8 cellular contexts compared by ENCODE assay signal in genomic region chr1:203627819-203628184, GRCh38. TPM values are rescaled to one million over a fixed set of nuclear protein-coding genes. Genes with fewer than 3 reads are reported as not detected.
A peak's percentile ranks its signal among the peaks of the same experiment; 100 is the strongest.
DNase-seq lines count a peak whose midpoint lies in the region; ATAC-seq, FAIRE-seq and TF ChIP-seq lines count a peak whose summit lies in the region.

No MANE protein-coding gene starts in this region.

- H3K27ac Mint-ChIP-seq in T-helper 2 cell treated with Interferon-gamma antibody and Interleukin-4, amounts not matched to agents 5 μg/mL and 100 μg/mL, for 36 hours, result peak overlapping the region; percentile 89

- H3K9me3 Mint-ChIP-seq in T-helper 2 cell treated with Interferon-gamma antibody and Interleukin-4, amounts not matched to agents 5 μg/mL and 100 μg/mL, for 36 hours, result no peaks in the 10 kb centered on the region

- peaks cover 20% of the 10 kb centered on the region for H3K23me2 ChIP-seq in H1 (ENCODE audit: low read depth, low read length)

- no peak overlapping the region for H3K56ac ChIP-seq in H1 (replicated peaks; ENCODE audit: insufficient read length, low read depth, low read length)

- TF ChIP-seq RAD21 in H1 (IDR thresholded peaks at IDR 0.05 in 1 of 2, conservative IDR thresholded peaks at IDR 0.05 in 1 of 2; ENCODE audit: low read depth in 2 of 2, low read length in 2 of 2), result no peak

- H3K4me1 ChIP-seq in H1 (replicated peaks in 1 of 4; ENCODE audit: control insufficient read depth in 3 of 4, insufficient read depth in 4 of 4, low read length in 3 of 4), result peaks cover 9 to 25% (median 17%) of the 10 kb centered on the region in 4 experiments
- H3K4me1 ChIP-seq in muscle layer of colon (ENCODE audit: insufficient read depth, low read length), result peaks cover 38% of the 10 kb centered on the region

- 0 out of 2 replicates have a peak overlapping the region, but pooled peaks have one; percentile 13 for H2BK5ac ChIP-seq in H1 (ENCODE audit: low read depth, low read length)

- no peak overlapping the region for H3K23ac ChIP-seq in H1 (ENCODE audit: insufficient read length)

- H2AK5ac ChIP-seq in H1 (ENCODE audit: low read depth, low read length), result no peak overlapping the region

- peak; percentile 43 to 54 for DNase-seq in stimulated activated CD4-positive, alpha-beta T cell treated with anti-CD3 and anti-CD28 coated beads, Interleukin-2, amount 100 ng/mL, for 24 hours
- DNase-seq in stimulated activated CD4-positive, alpha-beta T cell treated with anti-CD3 and anti-CD28 coated beads, Interleukin-12 subunit alpha, Interleukin-12 subunit beta, amount 100 ng/mL, for 4 hours, result no peak
- no peak for DNase-seq in T-helper 2 cell treated with Interferon-gamma antibody and Interleukin-4, amounts not matched to agents 5 μg/mL and 100 μg/mL, for 36 hours (ENCODE audit: low spot score)
- no peak for DNase-seq in H1 (ENCODE audit: low read depth in 1 of 2, low spot score in 2 of 2)
- no peak for DNase-seq in GM12892 (ENCODE audit: insufficient read length)

- peaks cover 61% of the 10 kb centered on the region for H3K4me1 Mint-ChIP-seq in T-helper 2 cell treated with Interferon-gamma antibody and Interleukin-4, amounts not matched to agents 5 μg/mL and 100 μg/mL, for 36 hours (ENCODE audit: low read depth)

- H3K79me1 ChIP-seq in H1 (ENCODE audit: low read depth, low read length), result 0 out of 2 replicates have a peak, but pooled peaks cover 3% of the 10 kb centered on the region

- H3K27me3 Mint-ChIP-seq in T-helper 2 cell treated with Interferon-gamma antibody and Interleukin-4, amounts not matched to agents 5 μg/mL and 100 μg/mL, for 36 hours (ENCODE audit: low read depth), result no peaks in the 10 kb centered on the region

- TF ChIP-seq EP300 in H1 (IDR thresholded peaks at IDR 0.05; ENCODE audit: borderline replicate concordance in 1 of 2, low read depth in 2 of 2, low read length in 2 of 2), result no peak

- H2AFZ ChIP-seq in H1 (ENCODE audit: low read length), result no peak overlapping the region

- H3K14ac ChIP-seq in H1 (ENCODE audit: insufficient read length), result no peak overlapping the region

- no peak for TF ChIP-seq POLR2A in H1 (IDR thresholded peaks at IDR 0.05; ENCODE audit: control extremely low read depth in 1 of 2, low read depth in 2 of 2, low read length in 2 of 2)
- no peak for TF ChIP-seq POLR2A in GM12892 (IDR thresholded peaks at IDR 0.05; ENCODE audit: low read depth, low read length)

- POLR2A ChIA-PET in H1 (lab: Charles Lee; ENCODE audit: partially characterized antibody), result interaction anchor here (1.1 to 3.5 kb wide), 5 partner anchors 8 to 56 kb away, joined by 4 to 8 read pairs (median 4); no protein-coding TSS in a partner anchor

- H2BK12ac ChIP-seq in H1 (ENCODE audit: low read depth, low read length), result no peak overlapping the region

- no peak overlapping the region for H2BK20ac ChIP-seq in H1 (ENCODE audit: low read length)

- H3K79me2 ChIP-seq in H1 (ENCODE audit: control insufficient read depth in 1 of 2, insufficient read depth in 2 of 2, low read length in 2 of 2), result peaks cover 0 to 2% of the 10 kb centered on the region in 2 experiments; a peak in 1 of 4 replicates

- peaks cover 35% of the 10 kb centered on the region for H3K36me3 Mint-ChIP-seq in T-helper 2 cell treated with Interferon-gamma antibody and Interleukin-4, amounts not matched to agents 5 μg/mL and 100 μg/mL, for 36 hours (ENCODE audit: low read depth)

- no peak overlapping the region for H2BK15ac ChIP-seq in H1 (ENCODE audit: low read length)

- TF ChIP-seq CTCF in H1 (IDR thresholded peaks at IDR 0.05; ENCODE audit: control extremely low read depth in 1 of 3, insufficient read depth in 1 of 3, low read depth in 1 of 3, low read length in 3 of 3), result no peak

- FAIRE-seq in H1 (lab: Jason Lieb, UNC), result no peak
- no peak for FAIRE-seq in GM12892 (lab: Jason Lieb, UNC)

- CTCF ChIA-PET in H1 (lab: Charles Lee; ENCODE audit: partially characterized antibody), result interaction anchor here (0.6 to 4.3 kb wide), 15 partner anchors 11 to 288 kb away, joined by 3 to 23 read pairs (median 4); no protein-coding TSS in a partner anchor

- H3K4ac ChIP-seq in H1 (replicated peaks; ENCODE audit: insufficient read length, low read depth, low read length), result peak overlapping the region; percentile 39

- peak overlapping the region in 3 of 4 experiments; percentile 45 to 63 (median 45); a peak in 5 of 7 replicates for H3K9ac ChIP-seq in H1 (replicated peaks in 1 of 4; ENCODE audit: extremely low read depth in 1 of 4, low read depth in 3 of 4, low read length in 3 of 4)
- H3K9ac ChIP-seq in muscle layer of colon (ENCODE audit: low read length), result peak overlapping the region; percentile 99

- no peak overlapping the region for H3K27ac ChIP-seq in H1 (ENCODE audit: low read depth, low read length)
- peak overlapping the region; percentile 98 for H3K27ac ChIP-seq in muscle layer of colon (ENCODE audit: low read depth, low read length)

- no peak overlapping the region for H2BK120ac ChIP-seq in H1 (replicated peaks; ENCODE audit: low read depth, low read length)

- no peak overlapping the region; the same call in 1 of the 2 replicates for H4K8ac ChIP-seq in H1 (ENCODE audit: extremely low read depth, insufficient read depth, low read length)

- no peak overlapping the region for H4K5ac ChIP-seq in H1 (ENCODE audit: insufficient read length, low read depth, low read length)

- no peaks in the 10 kb centered on the region for H3K9me3 ChIP-seq in H1 (ENCODE audit: insufficient read depth in 2 of 2, low read depth in 1 of 2, low read length in 1 of 2)
- H3K9me3 ChIP-seq in muscle layer of colon (ENCODE audit: low read length), result no peaks in the 10 kb centered on the region

- 1% methylated on average over 9 of the region's 9 CpGs; no CpG with 5 or more reads in 1 of the 2 experiments for WGBS in H1 (ENCODE audit: extremely low coverage in 1 of 2, insufficient coverage in 1 of 2, insufficient read length in 1 of 2, insufficient replicate concordance in 2 of 2, low coverage in 1 of 2, low lambda C conversion rate in 2 of 2, missing lambda C conversion rate in 1 of 2), 2 experiments

- H3K27me3 ChIP-seq in H1 (replicated peaks in 1 of 4; ENCODE audit: control insufficient read depth in 3 of 4, extremely low read depth in 1 of 4, insufficient read depth in 3 of 4, low read length in 3 of 4) (peaks cover 8 to 31% (median 17%) of the 10 kb centered on the region in 4 experiments), muscle layer of colon (ENCODE audit: control insufficient read depth in 1 of 2, insufficient read depth in 2 of 2, low read length in 2 of 2) (no peaks in the 10 kb centered on the region)

- H3K4me3 ChIP-seq in H1 (ENCODE audit: extremely low read depth in 1 of 4, insufficient read depth in 2 of 4, low read depth in 3 of 4, low read length in 4 of 4), result peak overlapping the region; percentile 48 to 89 (median 72)
- peak overlapping the region; percentile 95 to 98 for H3K4me3 ChIP-seq in muscle layer of colon (ENCODE audit: low read depth in 1 of 2, low read length in 2 of 2)

- peaks cover 0 to 2% of the 10 kb centered on the region in 2 experiments for H4K20me1 ChIP-seq in H1 (replicated peaks in 1 of 2; ENCODE audit: control insufficient read depth in 1 of 2, insufficient read depth in 2 of 2, low read length in 2 of 2)

- peak overlapping the region; percentile 96 for H3K4me3 Mint-ChIP-seq in T-helper 2 cell treated with Interferon-gamma antibody and Interleukin-4, amounts not matched to agents 5 μg/mL and 100 μg/mL, for 36 hours

- H3K36me3 ChIP-seq in H1 (ENCODE audit: control insufficient read depth in 2 of 4, insufficient read depth in 4 of 4, low read length in 3 of 4) (no peaks in the 10 kb centered on the region), muscle layer of colon (ENCODE audit: insufficient read depth, low read length) (peaks cover 8% of the 10 kb centered on the region)

- H4K91ac ChIP-seq in H1 (replicated peaks; ENCODE audit: insufficient read length, low read length), result peak overlapping the region; percentile 16

- peak overlapping the region; percentile 81; the same call in 1 of the 2 replicates for H3K18ac ChIP-seq in H1 (ENCODE audit: extremely low read depth, low read length)

- H3K4me2 ChIP-seq in H1 (ENCODE audit: insufficient read depth in 1 of 2, low read depth in 2 of 2, low read length in 2 of 2), result peak overlapping the region; percentile 98 to 99

- no peak for ATAC-seq in GM21381 (IDR thresholded peaks at IDR 0.05; ENCODE audit: unreplicated experiment)
- no peak for ATAC-seq in GM21515 (IDR thresholded peaks at IDR 0.05; ENCODE audit: unreplicated experiment)

TF ChIP-seq in H1, 55 proteins besides CTCF, POLR2A, EP300 and RAD21:
- TF ChIP-seq SAP30 (IDR thresholded peaks at IDR 0.05; ENCODE audit: insufficient read depth, insufficient replicate concordance, low read length), result peak; percentile 40
- TF ChIP-seq TAF7 (optimal IDR thresholded peaks at IDR 0.05; ENCODE audit: borderline replicate concordance, low read depth, low read length), result no peak
- TF ChIP-seq SIN3A (conservative IDR thresholded peaks at IDR 0.05 in 1 of 2, IDR thresholded peaks at IDR 0.05 in 1 of 2; ENCODE audit: low read depth in 1 of 2, low read length in 2 of 2), result no peak
- no peak for TF ChIP-seq TBP (IDR thresholded peaks at IDR 0.05; ENCODE audit: low read depth, low read length)
- TF ChIP-seq SRF (IDR thresholded peaks at IDR 0.05; ENCODE audit: low read depth, low read length), result no peak
- TF ChIP-seq SUZ12 (IDR thresholded peaks at IDR 0.05; ENCODE audit: low read length), result no peak
- no peak for TF ChIP-seq MAFK (IDR thresholded peaks at IDR 0.05; ENCODE audit: low read depth, low read length)

RNA-seq across cellular contexts. Expression of gene ATP2B4, which starts 1.2 kb away (rescaled TPM):
- total RNA-seq in H1 (2021; fragmentation: NEBNext Ultra II Directional; extraction: Animal tissue kit (Norgen Biotek cat#: 25700)), result 11.2 and 12.3 TPM in 2 replicates
- polyA plus RNA-seq in H1 (2011; rRNA removed), result 12.2 and 17.5 TPM in 2 replicates
- 17.0 TPM for polyA plus RNA-seq in H1 (2011; cell fraction: cytosol; rRNA removed)
- 27.5 TPM for polyA plus RNA-seq in H1 (2011; cell fraction: nucleus; rRNA removed)
- 12.1 to 18.5 TPM (median 15.9 TPM) in 4 replicates for polyA plus RNA-seq in H1 (2012, experiment 1 of 2)
- polyA plus RNA-seq in H1 (2012, experiment 2 of 2), result 1.3 TPM
- 16.3 TPM for polyA plus RNA-seq in H1 (2013, experiment 1 of 2)
- polyA plus RNA-seq in H1 (2013, experiment 2 of 2), result 14.3 TPM
- polyA minus RNA-seq in H1 (2011; rRNA and poly(A)+ RNA removed), result 66.3 and 82.5 TPM in 2 replicates
- 35.2 TPM for polyA minus RNA-seq in H1 (2011; cell fraction: cytosol; rRNA and poly(A)+ RNA removed)
- polyA minus RNA-seq in H1 (2011; cell fraction: nucleus; rRNA and poly(A)+ RNA removed), result 34.8 TPM
- polyA plus RNA-seq in GM12892 (2012; ENCODE audit: missing spikeins), result 3.3 TPM

Comparison
In these comparisons a context has a peak if more than half of its experiments do, and no peak if none do; other contexts are left out.
1. DNase-seq: peak in stimulated activated CD4-positive, alpha-beta T cell treated with anti-CD3 and anti-CD28 coated beads, Interleukin-2, amount 100 ng/mL, for 24 hours (2 of 2); none in stimulated activated CD4-positive, alpha-beta T cell treated with anti-CD3 and anti-CD28 coated beads, Interleukin-12 subunit alpha, Interleukin-12 subunit beta, amount 100 ng/mL, for 4 hours (single experiment), T-helper 2 cell treated with Interferon-gamma antibody and Interleukin-4, amounts not matched to agents 5 μg/mL and 100 μg/mL, for 36 hours (single experiment), H1 (0 of 2) and GM12892 (single experiment).